Comparison of ENCODE assay signal across 8 cellular contexts in genomic region chr6:28981833-28982475, GRCh38. TPM values are rescaled to one million over a fixed set of nuclear protein-coding genes. Genes with fewer than 3 reads are reported as not detected.
A peak's percentile ranks its signal among the peaks of the same experiment; 100 is the strongest.
DNase-seq lines count a peak whose midpoint lies in the region; ATAC-seq and TF ChIP-seq lines count a peak whose summit lies in the region.

No MANE protein-coding gene starts in this region.

- CTCF ChIA-PET in RWPE1 (lab: Yijun Ruan, JAX), result interaction anchor here (0.6 kb wide), 1 partner anchor 885 kb away, joined by 3 read pairs; no protein-coding TSS in a partner anchor

- peak overlapping the region; percentile 66 to 80 (median 77) for H3K9ac ChIP-seq in BLaER1 treated with 17β-estradiol and CSF1 and Interleukin-3, amounts not matched to agents 10 nM and 100 nM

- no peaks in the 10 kb centered on the region for H4K20me1 ChIP-seq in BLaER1 treated with 17β-estradiol and CSF1 and Interleukin-3, amounts not matched to agents 10 nM and 100 nM

- peaks cover 49 to 74% of the 10 kb centered on the region in 2 donors for H3K27me3 Mint-ChIP-seq in natural killer cell treated with Interleukin-12 subunit alpha and Interleukin-12 subunit beta and Interleukin-15 and Interleukin-18, amount 100 ng/mL, for 72 hours

- peak; percentile 62 for ATAC-seq in GM21423 (IDR thresholded peaks at IDR 0.05; ENCODE audit: unreplicated experiment)
- peak; percentile 83 to 86 for ATAC-seq in natural killer cell treated with Interleukin-12 subunit alpha and Interleukin-12 subunit beta and Interleukin-15 and Interleukin-18, amount 100 ng/mL, for 72 hours

- H3K36me3 Mint-ChIP-seq in natural killer cell treated with Interleukin-12 subunit alpha and Interleukin-12 subunit beta and Interleukin-15 and Interleukin-18, amount 100 ng/mL, for 72 hours, result peaks cover 6% of the 10 kb centered on the region

- H3K27ac Mint-ChIP-seq in natural killer cell treated with Interleukin-12 subunit alpha and Interleukin-12 subunit beta and Interleukin-15 and Interleukin-18, amount 100 ng/mL, for 72 hours, result peak overlapping the region; percentile 96 to 99

- no peaks in the 10 kb centered on the region for H3K36me3 ChIP-seq in BLaER1 treated with 17β-estradiol and CSF1 and Interleukin-3, amounts not matched to agents 10 nM and 100 nM
- H3K36me3 ChIP-seq in KOPT-K1 (ENCODE audit: insufficient read depth, low read length), result no peaks in the 10 kb centered on the region

- H3K9me3 Mint-ChIP-seq in natural killer cell treated with Interleukin-12 subunit alpha and Interleukin-12 subunit beta and Interleukin-15 and Interleukin-18, amount 100 ng/mL, for 72 hours, result no peaks in the 10 kb centered on the region

- peak overlapping the region; percentile 90 for H3K4me3 Mint-ChIP-seq in natural killer cell treated with Interleukin-12 subunit alpha and Interleukin-12 subunit beta and Interleukin-15 and Interleukin-18, amount 100 ng/mL, for 72 hours

- peaks cover 48 to 52% of the 10 kb centered on the region in 2 donors for H3K4me1 Mint-ChIP-seq in natural killer cell treated with Interleukin-12 subunit alpha and Interleukin-12 subunit beta and Interleukin-15 and Interleukin-18, amount 100 ng/mL, for 72 hours (ENCODE audit: low read depth in 2 of 2)

- H3K27me3 ChIP-seq in BLaER1 treated with 17β-estradiol and CSF1 and Interleukin-3, amounts not matched to agents 10 nM and 100 nM, result peaks cover 0 to 20% (median 15%) of the 10 kb centered on the region in 11 experiments; a peak in 19 of 22 replicates

- peaks cover 9 to 38% (median 21%) of the 10 kb centered on the region in 10 experiments; a peak in 19 of 20 replicates for H3K4me1 ChIP-seq in BLaER1 treated with 17β-estradiol and CSF1 and Interleukin-3, amounts not matched to agents 10 nM and 100 nM

- POLR2A ChIA-PET in RWPE1 (lab: Yijun Ruan, JAX; ENCODE audit: low non-redundant PET), result interaction anchor here (0.6 kb wide), 1 partner anchor 59 kb away, joined by 3 read pairs; no protein-coding TSS in a partner anchor

- DNase-seq in RWPE1 (ENCODE audit: low spot score) (peak; percentile 71), fibroblast of the aortic adventitia (ENCODE audit: low read depth) (peak; percentile 96)
- DNase-seq in activated T-helper 9 cell treated with anti-CD3 and anti-CD28 coated beads, Interleukin-2, amount 50 U/mL, for 16 hours (ENCODE audit: low read depth), result peak; percentile 68
- peak; percentile 75 for DNase-seq in natural killer cell treated with Interleukin-12 subunit alpha and Interleukin-12 subunit beta and Interleukin-15 and Interleukin-18, amount 100 ng/mL, for 72 hours (ENCODE audit: low spot score)
- DNase-seq in stimulated activated naive CD4-positive, alpha-beta T cell treated with Interleukin-2 at 50 U/mL for 16 hours (lab: John Stamatoyannopoulos, UW), result peak; percentile 53

- peak overlapping the region in 10 of 11 experiments; percentile 33 to 88 (median 66); a peak in 18 of 22 replicates for H3K27ac ChIP-seq in BLaER1 treated with 17β-estradiol and CSF1 and Interleukin-3, amounts not matched to agents 10 nM and 100 nM
- H3K27ac ChIP-seq in KOPT-K1 (ENCODE audit: low read depth, low read length, poor library complexity, severe bottlenecking), result peak overlapping the region; percentile 33
- no peak overlapping the region for H3K27ac ChIP-seq in RWPE1

- H3K9me3 ChIP-seq in BLaER1 treated with 17β-estradiol and CSF1 and Interleukin-3, amounts not matched to agents 10 nM and 100 nM (replicated peaks in 1 of 11), result peaks cover 0 to 16% (median 6%) of the 10 kb centered on the region in 11 experiments; a peak in 6 of 22 replicates
- H3K9me3 ChIP-seq in KOPT-K1 (ENCODE audit: insufficient read depth, low read length, poor library complexity, severe bottlenecking), result no peaks in the 10 kb centered on the region

- TF ChIP-seq CTCF in RWPE1 (conservative IDR thresholded peaks at IDR 0.05; ENCODE audit: low read depth), result no peak
- no peak for TF ChIP-seq CTCF in fibroblast of the aortic adventitia (IDR thresholded peaks at IDR 0.05; ENCODE audit: insufficient read depth, low read length)

- H3K4me3 ChIP-seq in BLaER1 treated with 17β-estradiol and CSF1 and Interleukin-3, amounts not matched to agents 10 nM and 100 nM, result peak overlapping the region; percentile 63 to 81 (median 66)
- peak overlapping the region; percentile 76 for H3K4me3 ChIP-seq in fibroblast of the aortic adventitia (ENCODE audit: low read depth, low read length)

- H3K4me2 ChIP-seq in BLaER1 treated with 17β-estradiol and CSF1 and Interleukin-3, amounts not matched to agents 10 nM and 100 nM, result peak overlapping the region; percentile 55 to 89 (median 84)

RNA-seq across cellular contexts. Expression of gene ZNF311, which starts 23.2 kb away (rescaled TPM):
- total RNA-seq in fibroblast of the aortic adventitia (ENCODE audit: low replicate concordance), result 1.3 and 2.5 TPM in 2 replicates
- under 1 TPM; 0.19 to 0.28 TPM for total RNA-seq in natural killer cell treated with Interleukin-12 subunit alpha and Interleukin-12 subunit beta and Interleukin-15 and Interleukin-18, amount 100 ng/mL, for 72 hours

RNA-seq across cellular contexts. Expression of gene TRIM27, which starts 58.2 kb away (rescaled TPM):
- total RNA-seq in fibroblast of the aortic adventitia (ENCODE audit: low replicate concordance), result 32.7 and 49.7 TPM in 2 replicates
- 10 to 100 TPM; 49.1 to 74.0 TPM for total RNA-seq in natural killer cell treated with Interleukin-12 subunit alpha and Interleukin-12 subunit beta and Interleukin-15 and Interleukin-18, amount 100 ng/mL, for 72 hours
